1 cellular context compared by ENCODE assay signal in genomic region chr1:223840254-223840653, GRCh38.
TF ChIP-seq lines count a peak whose summit lies in the region.

No MANE protein-coding gene starts in this region.

TF ChIP-seq in K562, 482 proteins besides CTCF, POLR2A, EP300 and RAD21 (continued from another document):
- TF ChIP-seq, protein P1, sequence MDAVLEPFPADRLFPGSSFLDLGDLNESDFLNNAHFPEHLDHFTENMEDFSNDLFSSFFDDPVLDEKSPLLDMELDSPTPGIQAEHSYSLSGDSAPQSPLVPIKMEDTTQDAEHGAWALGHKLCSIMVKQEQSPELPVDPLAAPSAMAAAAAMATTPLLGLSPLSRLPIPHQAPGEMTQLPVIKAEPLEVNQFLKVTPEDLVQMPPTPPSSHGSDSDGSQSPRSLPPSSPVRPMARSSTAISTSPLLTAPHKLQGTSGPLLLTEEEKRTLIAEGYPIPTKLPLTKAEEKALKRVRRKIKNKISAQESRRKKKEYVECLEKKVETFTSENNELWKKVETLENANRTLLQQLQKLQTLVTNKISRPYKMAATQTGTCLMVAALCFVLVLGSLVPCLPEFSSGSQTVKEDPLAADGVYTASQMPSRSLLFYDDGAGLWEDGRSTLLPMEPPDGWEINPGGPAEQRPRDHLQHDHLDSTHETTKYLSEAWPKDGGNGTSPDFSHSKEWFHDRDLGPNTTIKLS (IDR thresholded peaks at IDR 0.05; ENCODE audit: borderline replicate concordance, low read depth), result no peak
- TF ChIP-seq HNRNPK (IDR thresholded peaks at IDR 0.05; ENCODE audit: low read depth, low read length, poor library complexity, severe bottlenecking), result no peak
- TF ChIP-seq, protein P2, sequence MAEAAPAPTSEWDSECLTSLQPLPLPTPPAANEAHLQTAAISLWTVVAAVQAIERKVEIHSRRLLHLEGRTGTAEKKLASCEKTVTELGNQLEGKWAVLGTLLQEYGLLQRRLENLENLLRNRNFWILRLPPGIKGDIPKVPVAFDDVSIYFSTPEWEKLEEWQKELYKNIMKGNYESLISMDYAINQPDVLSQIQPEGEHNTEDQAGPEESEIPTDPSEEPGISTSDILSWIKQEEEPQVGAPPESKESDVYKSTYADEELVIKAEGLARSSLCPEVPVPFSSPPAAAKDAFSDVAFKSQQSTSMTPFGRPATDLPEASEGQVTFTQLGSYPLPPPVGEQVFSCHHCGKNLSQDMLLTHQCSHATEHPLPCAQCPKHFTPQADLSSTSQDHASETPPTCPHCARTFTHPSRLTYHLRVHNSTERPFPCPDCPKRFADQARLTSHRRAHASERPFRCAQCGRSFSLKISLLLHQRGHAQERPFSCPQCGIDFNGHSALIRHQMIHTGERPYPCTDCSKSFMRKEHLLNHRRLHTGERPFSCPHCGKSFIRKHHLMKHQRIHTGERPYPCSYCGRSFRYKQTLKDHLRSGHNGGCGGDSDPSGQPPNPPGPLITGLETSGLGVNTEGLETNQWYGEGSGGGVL (CRISPR knock-in tag; IDR thresholded peaks at IDR 0.05), result no peak
- TF ChIP-seq ZNF444 (CRISPR knock-in tag; IDR thresholded peaks at IDR 0.05), result no peak
- TF ChIP-seq SUPT5H (IDR thresholded peaks at IDR 0.05), result no peak
- TF ChIP-seq MEF2D (tag; conservative IDR thresholded peaks at IDR 0.05; ENCODE audit: low read depth), result no peak
- no peak for TF ChIP-seq CCNT2 (IDR thresholded peaks at IDR 0.05; ENCODE audit: borderline replicate concordance, extremely low read depth, insufficient read length, low read depth, low read length)
- TF ChIP-seq ZNF384 (IDR thresholded peaks at IDR 0.05; ENCODE audit: low read depth, low read length), result no peak
- TF ChIP-seq ZNF232 (CRISPR knock-in tag; IDR thresholded peaks at IDR 0.05), result no peak
- TF ChIP-seq, protein P3, sequence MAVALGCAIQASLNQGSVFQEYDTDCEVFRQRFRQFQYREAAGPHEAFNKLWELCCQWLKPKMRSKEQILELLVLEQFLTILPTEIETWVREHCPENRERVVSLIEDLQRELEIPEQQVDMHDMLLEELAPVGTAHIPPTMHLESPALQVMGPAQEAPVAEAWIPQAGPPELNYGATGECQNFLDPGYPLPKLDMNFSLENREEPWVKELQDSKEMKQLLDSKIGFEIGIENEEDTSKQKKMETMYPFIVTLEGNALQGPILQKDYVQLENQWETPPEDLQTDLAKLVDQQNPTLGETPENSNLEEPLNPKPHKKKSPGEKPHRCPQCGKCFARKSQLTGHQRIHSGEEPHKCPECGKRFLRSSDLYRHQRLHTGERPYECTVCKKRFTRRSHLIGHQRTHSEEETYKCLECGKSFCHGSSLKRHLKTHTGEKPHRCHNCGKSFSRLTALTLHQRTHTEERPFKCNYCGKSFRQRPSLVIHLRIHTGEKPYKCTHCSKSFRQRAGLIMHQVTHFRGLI (CRISPR knock-in tag; IDR thresholded peaks at IDR 0.05), result no peak
- TF ChIP-seq ETV6 (IDR thresholded peaks at IDR 0.05; ENCODE audit: borderline replicate concordance in 1 of 2, low read depth in 2 of 2, low read length in 1 of 2), result no peak
- no peak for TF ChIP-seq ETV6 (CRISPR knock-in tag; IDR thresholded peaks at IDR 0.05; ENCODE audit: borderline replicate concordance)
- no peak for TF ChIP-seq FOXJ2 (tag; IDR thresholded peaks at IDR 0.05)
- TF ChIP-seq PTBP1 (IDR thresholded peaks at IDR 0.05; ENCODE audit: low read depth, low read length), result no peak
- TF ChIP-seq YY1 (IDR thresholded peaks at IDR 0.05; ENCODE audit: borderline replicate concordance in 1 of 3, control insufficient read depth in 1 of 3, extremely low read depth in 1 of 3, insufficient read depth in 3 of 3, insufficient read length in 1 of 3, insufficient replicate concordance in 2 of 3, low read depth in 1 of 3, low read length in 2 of 3), result no peak
- TF ChIP-seq RBM22 (IDR thresholded peaks at IDR 0.05; ENCODE audit: low read depth, low read length, poor library complexity, severe bottlenecking), result no peak
